In genomic region chr9:111604054-111604615, GRCh38 we compare ENCODE assay signal across 26 cellular contexts. TPM values are rescaled to one million over a fixed set of nuclear protein-coding genes. Genes with fewer than 3 reads are reported as not detected.
DNase-seq lines count a peak whose midpoint lies in the region; ATAC-seq and TF ChIP-seq lines count a peak whose summit lies in the region.
"Had no signal": no experiment of that assay in that cellular context is flagged by ENCODE, and none has a peak within 500 bp of the region (broad histone marks: within the 10 kb centered on the region; RNA-seq: fewer than 3 reads in every experiment).

No MANE protein-coding gene starts in this region.

- no peaks in the 10 kb centered on the region for H3K36me3 Mint-ChIP-seq in nephron (ENCODE audit: low read depth)
- H3K36me3 Mint-ChIP-seq in activated T-cell treated with anti-CD3 and anti-CD28 coated beads, Interleukin-2, amount 50 U/mL, for 4 hours (ENCODE audit: insufficient read depth) = no peaks in the 10 kb centered on the region
- H3K36me3 Mint-ChIP-seq: CD4-positive, alpha-beta memory T cell had no signal

- H3K4me3 Mint-ChIP-seq in nephron = no peak overlapping the region
- no peak overlapping the region for H3K4me3 Mint-ChIP-seq in activated T-cell treated with anti-CD3 and anti-CD28 coated beads, Interleukin-2, amount 50 U/mL, for 4 hours
- H3K4me3 Mint-ChIP-seq: CD4-positive, alpha-beta memory T cell had no signal

- H3K27me3 ChIP-seq in hepatocyte (no peaks in the 10 kb centered on the region), uterus (no peaks in the 10 kb centered on the region)
- H3K27me3 ChIP-seq: SJSA1 had no signal

- TF ChIP-seq CTCF in hepatocyte (IDR thresholded peaks at IDR 0.05; ENCODE audit: poor library complexity) (no peak), nephron (IDR thresholded peaks at IDR 0.05; ENCODE audit: unreplicated experiment in 3 of 3) (no peak), uterus (IDR thresholded peaks at IDR 0.05) (no peak)

- peak overlapping the region; percentile 81 to 92 (median 90) for H3K27ac Mint-ChIP-seq in nephron
- H3K27ac Mint-ChIP-seq: CD4-positive, alpha-beta memory T cell had no signal

- no peaks in the 10 kb centered on the region for H3K9me2 ChIP-seq in hepatocyte (replicated peaks; ENCODE audit: insufficient read depth)

- TF ChIP-seq POLR2A in uterus (IDR thresholded peaks at IDR 0.05) = no peak

- H3K9me3 Mint-ChIP-seq in nephron = no peaks in the 10 kb centered on the region
- H3K9me3 Mint-ChIP-seq in activated T-cell treated with anti-CD3 and anti-CD28 coated beads, Interleukin-2, amount 50 U/mL, for 4 hours = no peaks in the 10 kb centered on the region
- H3K9me3 Mint-ChIP-seq: CD4-positive, alpha-beta memory T cell had no signal

- peaks cover 22% of the 10 kb centered on the region for H3K4me1 ChIP-seq in hepatocyte (ENCODE audit: insufficient read depth)
- H3K4me1 ChIP-seq in uterus = no peaks in the 10 kb centered on the region
- H3K4me1 ChIP-seq: HAP-1 had no signal

- intact Hi-C loops in uterus (cut with DNase I; ENCODE audit: low total_unique reads) = no loop called here

- no peaks in the 10 kb centered on the region for H3K27me3 Mint-ChIP-seq in nephron (ENCODE audit: low read depth)
- peaks cover 25% of the 10 kb centered on the region for H3K27me3 Mint-ChIP-seq in activated T-cell treated with anti-CD3 and anti-CD28 coated beads, Interleukin-2, amount 50 U/mL, for 4 hours (ENCODE audit: low read depth)

- H3K4me3 ChIP-seq in hepatocyte (no peak overlapping the region), uterus (no peak overlapping the region)
- H3K4me3 ChIP-seq: BLaER1 treated with 17β-estradiol and CSF1 and Interleukin-3, amounts not matched to agents 10 nM and 100 nM; GM23248; HAP-1; SJSA1 had no signal

- peak overlapping the region; percentile 29 for H3K27ac ChIP-seq in hepatocyte
- no peak overlapping the region for H3K27ac ChIP-seq in uterus
- H3K27ac ChIP-seq: BLaER1 treated with 17β-estradiol and CSF1 and Interleukin-3, amounts not matched to agents 10 nM and 100 nM; GM23248; SJSA1 had no signal

- no peak for ATAC-seq in GM18502 (IDR thresholded peaks at IDR 0.05; ENCODE audit: poor library complexity, unreplicated experiment)
- no peak for ATAC-seq in activated T-cell treated with anti-CD3 and anti-CD28 coated beads, Interleukin-2, amount 50 U/mL, for 4 hours
- ATAC-seq: Right ventricle myocardium inferior had no signal

- H3K9me3 ChIP-seq in hepatocyte (ENCODE audit: low read depth) = no peaks in the 10 kb centered on the region
- H3K9me3 ChIP-seq in uterus = no peaks in the 10 kb centered on the region
- H3K9me3 ChIP-seq: Caco-2, HAP-1, SJSA1 had no signal

- H3K4me1 Mint-ChIP-seq in nephron = peaks cover 23% of the 10 kb centered on the region
- H3K4me1 Mint-ChIP-seq in activated T-cell treated with anti-CD3 and anti-CD28 coated beads, Interleukin-2, amount 50 U/mL, for 4 hours (ENCODE audit: low read depth) = peaks cover 3% of the 10 kb centered on the region

- H3K79me2 ChIP-seq in hepatocyte = no peaks in the 10 kb centered on the region

- H3K4me2 ChIP-seq in hepatocyte = peak overlapping the region; percentile 25
- H3K4me2 ChIP-seq: BLaER1 treated with 17β-estradiol and CSF1 and Interleukin-3, amounts not matched to agents 10 nM and 100 nM had no signal

- no peaks in the 10 kb centered on the region for H4K20me1 ChIP-seq in hepatocyte (ENCODE audit: insufficient read depth, poor library complexity, severe bottlenecking)
- H4K20me1 ChIP-seq: BLaER1 treated with 17β-estradiol and CSF1 and Interleukin-3, amounts not matched to agents 10 nM and 100 nM had no signal

- no peak overlapping the region for H2AFZ ChIP-seq in hepatocyte
- H2AFZ ChIP-seq: GM23248 had no signal

- WGBS in hepatocyte (ENCODE audit: low lambda C conversion rate, missing lambda C conversion rate) = 70% methylated on average over 16 of the region's 16 CpGs

- H3K36me3 ChIP-seq in hepatocyte (replicated peaks; ENCODE audit: insufficient read depth, low read depth) (no peaks in the 10 kb centered on the region), uterus (no peaks in the 10 kb centered on the region)
- H3K36me3 ChIP-seq: HAP-1, SJSA1 had no signal

- DNase-seq in NCI-H69 (lab: John Stamatoyannopoulos, UW) (peak; percentile 46), hepatocyte (ENCODE audit: low spot score) (no peak), uterus (no peak)
- DNase-seq in activated effector memory CD4-positive, alpha-beta T cell treated with Interleukin-2 at 50 U/mL for 16 hours = no peak
- DNase-seq in activated T-cell treated with anti-CD3 and anti-CD28 coated beads, Interleukin-2, amount 50 U/mL, for 4 hours = no peak
- DNase-seq: ACHN; CD4-positive, alpha-beta memory T cell; DMS 273 treated with DMSO at 0.1 percent for 48 hours; DND-41; GM23248; KBM-7; MM.1S; NCI-H1092 treated with DMSO at 0.1 percent for 48 hours; NCI-H146; NCI-H2029; NCI-H2171; NCI-H345; NCI-H524; NCI-H82 had no signal

RNA-seq across cellular contexts. Expression of gene PTGR1, which starts 4.7 kb away (rescaled TPM):
- total RNA-seq in hepatocyte = 290 and 318 TPM in 2 replicates
- 163 and 266 TPM in 2 replicates for polyA plus RNA-seq in hepatocyte
- total RNA-seq in uterus = 10 to 100 TPM in 3 of 4 donors, under 1 TPM in 1; 0.77 to 71.1 (median 42.0) TPM
- total RNA-seq in activated T-cell treated with anti-CD3 and anti-CD28 coated beads, Interleukin-2, amount 50 U/mL, for 4 hours = under 1 TPM; 0.26 to 0.73 (median 0.38) TPM

RNA-seq across cellular contexts. Expression of gene DNAJC25, which starts 27.0 kb away (rescaled TPM):
- total RNA-seq in hepatocyte (16.0 and 16.1 TPM in 2 replicates), uterus (10 to 100 TPM in 1 of 4 donors, 1 to 10 TPM in 2, not detected in 1; 8.4 to 24.7 (median 9.1) TPM)
- 14.6 and 19.8 TPM in 2 replicates for polyA plus RNA-seq in hepatocyte
- 1 to 10 TPM; 5.0 to 6.7 (median 6.5) TPM for total RNA-seq in activated T-cell treated with anti-CD3 and anti-CD28 coated beads, Interleukin-2, amount 50 U/mL, for 4 hours

RNA-seq across cellular contexts. Expression of gene GNG10, which starts 57.3 kb away (rescaled TPM):
- total RNA-seq in hepatocyte (72.6 and 101 TPM in 2 replicates), uterus (10 to 100 TPM; 32.8 to 89.0 (median 69.3) TPM)
- polyA plus RNA-seq in hepatocyte = 51.6 and 57.1 TPM in 2 replicates
- total RNA-seq in activated T-cell treated with anti-CD3 and anti-CD28 coated beads, Interleukin-2, amount 50 U/mL, for 4 hours = 10 to 100 TPM; 18.8 to 20.4 (median 20.2) TPM
